11 cellular contexts compared by ENCODE assay signal in the genomic region with DNA sequence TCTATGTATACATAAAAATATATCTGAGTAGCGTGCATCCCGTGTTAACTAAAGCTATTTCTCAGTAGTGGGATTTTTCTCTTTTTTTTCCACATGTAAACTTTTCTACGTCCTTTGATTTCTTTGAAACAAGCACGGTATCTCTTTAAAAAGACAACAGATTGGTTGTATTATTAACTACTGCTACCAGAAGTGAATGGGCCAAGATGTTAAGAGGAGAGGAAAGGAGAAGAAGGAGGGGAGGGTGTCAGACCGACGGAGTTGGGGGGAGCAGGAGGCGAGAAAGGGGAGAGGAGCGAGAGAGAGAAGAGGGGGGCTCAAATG.
DNase-seq lines count a peak whose midpoint lies in the region; ATAC-seq and TF ChIP-seq lines count a peak whose summit lies in the region.
"Had no signal": no experiment of that assay in that cellular context is flagged by ENCODE, and none has a peak within 500 bp of the region (broad histone marks: within the 10 kb centered on the region; RNA-seq: fewer than 3 reads in every experiment).

No MANE protein-coding gene starts in this region.

- peak overlapping the region; percentile 80 to 85 for H3K4me3 Mint-ChIP-seq in activated T-cell treated with anti-CD3 and anti-CD28 coated beads, Interleukin-2, amount 50 U/mL, for 72 hours
- peak overlapping the region; percentile 72 for H3K4me3 Mint-ChIP-seq in mesothelial cell of epicardium
- H3K4me3 Mint-ChIP-seq: dendritic cell treated with granulocyte-macrophage colony-stimulating factor and Interleukin-4, amounts not matched to agents 40 ng/mL and 50 ng/mL, for 4 days had no signal

- intact Hi-C loops in tibial artery (cut with DNase I; ENCODE audit: low total_unique reads) = loop anchor here (10.0 kb wide), 1 partner anchor 63 kb away; no protein-coding TSS in a partner anchor

- H3K27me3 Mint-ChIP-seq in activated T-cell treated with anti-CD3 and anti-CD28 coated beads, Interleukin-2, amount 50 U/mL, for 72 hours (ENCODE audit: low read depth) = peaks cover 67% of the 10 kb centered on the region
- H3K27me3 Mint-ChIP-seq in mesothelial cell of epicardium (ENCODE audit: low read depth) = peaks cover 54% of the 10 kb centered on the region

- no peak overlapping the region for H3K27ac Mint-ChIP-seq in activated T-cell treated with anti-CD3 and anti-CD28 coated beads, Interleukin-2, amount 50 U/mL, for 72 hours
- H3K27ac Mint-ChIP-seq in mesothelial cell of epicardium = peak overlapping the region; percentile 64
- H3K27ac Mint-ChIP-seq: CD4-positive, CD25-positive, alpha-beta regulatory T cell; dendritic cell treated with granulocyte-macrophage colony-stimulating factor and Interleukin-4, amounts not matched to agents 40 ng/mL and 50 ng/mL, for 4 days had no signal

- H3K36me3 Mint-ChIP-seq in activated T-cell treated with anti-CD3 and anti-CD28 coated beads, Interleukin-2, amount 50 U/mL, for 72 hours (ENCODE audit: insufficient read depth in 2 of 2) = no peaks in the 10 kb centered on the region
- no peaks in the 10 kb centered on the region for H3K36me3 Mint-ChIP-seq in mesothelial cell of epicardium
- H3K36me3 Mint-ChIP-seq: CD4-positive, CD25-positive, alpha-beta regulatory T cell had no signal

- H3K4me1 Mint-ChIP-seq in activated T-cell treated with anti-CD3 and anti-CD28 coated beads, Interleukin-2, amount 50 U/mL, for 72 hours (ENCODE audit: low read depth) = peaks cover 5% of the 10 kb centered on the region
- H3K4me1 Mint-ChIP-seq in mesothelial cell of epicardium = peaks cover 22% of the 10 kb centered on the region

- no peaks in the 10 kb centered on the region for H3K9me3 ChIP-seq in tibial artery

- H3K4me3 ChIP-seq in coronary artery = peak overlapping the region; percentile 64
- H3K4me3 ChIP-seq in tibial artery = peak overlapping the region; percentile 50 to 59
- H3K4me3 ChIP-seq: K562 had no signal

- TF ChIP-seq CTCF in coronary artery (IDR thresholded peaks at IDR 0.05) (no peak), mesothelial cell of epicardium (IDR thresholded peaks at IDR 0.05; ENCODE audit: unreplicated experiment) (no peak), tibial artery (IDR thresholded peaks at IDR 0.05) (no peak)

- no peak for ATAC-seq in activated T-cell treated with anti-CD3 and anti-CD28 coated beads, Interleukin-2, amount 50 U/mL, for 72 hours (replicated peaks in 1 of 2)
- no peak for ATAC-seq in HG02970 (IDR thresholded peaks at IDR 0.05; ENCODE audit: low FRiP score, unreplicated experiment)

- DNase-seq in activated T-cell treated with anti-CD3 and anti-CD28 coated beads, Interleukin-2, amount 50 U/mL, for 72 hours = no peak
- no peak for DNase-seq in activated T-cell treated with anti-CD3 and anti-CD28 coated beads, Interleukin-2, amount 50 U/mL, for 1 hour
- DNase-seq in coronary artery (ENCODE audit: low spot score) (no peak), mesothelial cell of epicardium (ENCODE audit: low spot score in 2 of 2, unreplicated experiment in 2 of 2) (no peak), tibial artery (no peak), HCEC 1CT (no peak), NCI-H226 (no peak)

- no peaks in the 10 kb centered on the region for H3K9me3 Mint-ChIP-seq in activated T-cell treated with anti-CD3 and anti-CD28 coated beads, Interleukin-2, amount 50 U/mL, for 72 hours
- H3K9me3 Mint-ChIP-seq in mesothelial cell of epicardium = no peaks in the 10 kb centered on the region
- H3K9me3 Mint-ChIP-seq: dendritic cell treated with granulocyte-macrophage colony-stimulating factor and Interleukin-4, amounts not matched to agents 40 ng/mL and 50 ng/mL, for 4 days had no signal

- H3K4me1 ChIP-seq in tibial artery = peaks cover 0 to 14% (median 9%) of the 10 kb centered on the region in 4 donors

- H3K36me3 ChIP-seq in tibial artery = no peaks in the 10 kb centered on the region

- no peaks in the 10 kb centered on the region for H3K27me3 ChIP-seq in tibial artery

- peak overlapping the region; percentile 38 to 79 for H3K27ac ChIP-seq in coronary artery
- H3K27ac ChIP-seq in tibial artery = peak overlapping the region; percentile 73 to 83
